7 cellular contexts compared by ENCODE assay signal in genomic region chr3:187238835-187239234, GRCh38. TPM values are rescaled to one million over a fixed set of nuclear protein-coding genes. Genes with fewer than 3 reads are reported as not detected.
"Had no signal": no experiment of that assay in that cellular context is flagged by ENCODE, and none has a peak within 500 bp of the region (broad histone marks: within the 10 kb centered on the region; RNA-seq: fewer than 3 reads in every experiment).

No MANE protein-coding gene starts in this region.

RNA-seq across cellular contexts. Expression of gene RTP1, which starts 41.5 kb away (rescaled TPM):
- total RNA-seq: activated CD8-positive, alpha-beta T cell treated with anti-CD3 and anti-CD28 coated beads for 36 hours; activated naive CD8-positive, alpha-beta T cell treated with anti-CD3 and anti-CD28 coated beads for 36 hours; activated T-cell treated with anti-CD3 and anti-CD28 coated beads, Interleukin-2, amount 50 U/mL, for 72 hours; activated T-helper 2 cell treated with anti-CD3 and anti-CD28 coated beads, Interferon-gamma antibody, Interleukin-2, Interleukin-4, amounts not matched to agents 10 μg/mL and 5 μg/mL and 100 μg/mL, durations not matched to agents 14 hours and 24 hours and 36 hours; SJSA1; T-helper 1 cell treated with Interleukin-12 subunit alpha and Interleukin-12 subunit beta and Interleukin-4 antibody, amounts not matched to agents 30 ng/mL and 1 ng/mL, for 36 hours had no signal
- polyA plus RNA-seq: adipose tissue had no signal

RNA-seq across cellular contexts. Expression of gene MASP1, which starts 52.7 kb away (rescaled TPM):
- total RNA-seq: activated CD8-positive, alpha-beta T cell treated with anti-CD3 and anti-CD28 coated beads for 36 hours; activated naive CD8-positive, alpha-beta T cell treated with anti-CD3 and anti-CD28 coated beads for 36 hours; activated T-cell treated with anti-CD3 and anti-CD28 coated beads, Interleukin-2, amount 50 U/mL, for 72 hours; activated T-helper 2 cell treated with anti-CD3 and anti-CD28 coated beads, Interferon-gamma antibody, Interleukin-2, Interleukin-4, amounts not matched to agents 10 μg/mL and 5 μg/mL and 100 μg/mL, durations not matched to agents 14 hours and 24 hours and 36 hours; T-helper 1 cell treated with Interleukin-12 subunit alpha and Interleukin-12 subunit beta and Interleukin-4 antibody, amounts not matched to agents 30 ng/mL and 1 ng/mL, for 36 hours had no signal
